ENCODE assay signal across 8 cellular contexts in genomic region chr2:172698041-172698863, GRCh38. TPM values are rescaled to one million over a fixed set of nuclear protein-coding genes. Genes with fewer than 3 reads are reported as not detected.
DNase-seq lines count a peak whose midpoint lies in the region; ATAC-seq, FAIRE-seq and TF ChIP-seq lines count a peak whose summit lies in the region.

No MANE protein-coding gene starts in this region.

- no peak for TF ChIP-seq CTCF in HFF-Myc (IDR thresholded peaks at IDR 0.05; ENCODE audit: low read depth, low read length, missing control alignments)
- TF ChIP-seq CTCF in endothelial cell of umbilical vein (IDR thresholded peaks at IDR 0.05; ENCODE audit: extremely low read depth in 1 of 2, insufficient read depth in 1 of 2, low read depth in 1 of 2, low read length in 2 of 2): no peak
- no peak for TF ChIP-seq CTCF in sigmoid colon (IDR thresholded peaks at IDR 0.05)

- dilution Hi-C loops in endothelial cell of umbilical vein (cut with MboI; ENCODE audit: extremely low pct_ligation_motif_present, low sequenced_read_pairs): no loop called here

- H2AFZ ChIP-seq in endothelial cell of umbilical vein (ENCODE audit: low read depth, low read length): no peak overlapping the region

- no peak for TF ChIP-seq EP300 in sigmoid colon (IDR thresholded peaks at IDR 0.05)

- peak; percentile 84 for ATAC-seq in GM18505 (IDR thresholded peaks at IDR 0.05; ENCODE audit: unreplicated experiment)

- H4K20me1 ChIP-seq in endothelial cell of umbilical vein (replicated peaks; ENCODE audit: control insufficient read depth, extremely low read depth, insufficient read depth, low read length): no peaks in the 10 kb centered on the region

- CTCF ChIA-PET in endothelial cell of umbilical vein (lab: Charles Lee): interaction anchor here (0.8 to 3.4 kb wide), 3 partner anchors 12 to 75 kb away, joined by 3 to 18 read pairs (median 3); no protein-coding TSS in a partner anchor

- H3K4me2 ChIP-seq in endothelial cell of umbilical vein (ENCODE audit: insufficient read depth, low read length): peak overlapping the region; percentile 18

- TF ChIP-seq POLR2A in GM18505 (IDR thresholded peaks at IDR 0.05; ENCODE audit: borderline replicate concordance, extremely low read depth, insufficient read depth, insufficient read length) (no peak), endothelial cell of umbilical vein (IDR thresholded peaks at IDR 0.05; ENCODE audit: low read depth, low read length) (no peak), sigmoid colon (IDR thresholded peaks at IDR 0.05) (no peak), GM12892 (IDR thresholded peaks at IDR 0.05; ENCODE audit: low read depth, low read length) (no peak)

- H3K9ac ChIP-seq in endothelial cell of umbilical vein (replicated peaks; ENCODE audit: extremely low read depth, insufficient read depth, low read length): no peak overlapping the region

- FAIRE-seq in endothelial cell of umbilical vein (lab: Jason Lieb, UNC) (peak; percentile 81), GM12892 (lab: Jason Lieb, UNC) (no peak)

- H3K27me3 ChIP-seq in endothelial cell of umbilical vein (ENCODE audit: control insufficient read depth in 2 of 2, insufficient read depth in 2 of 2, low read length in 2 of 2) (no peaks in the 10 kb centered on the region), sigmoid colon (no peaks in the 10 kb centered on the region)

- H3K4me3 ChIP-seq in HFF-Myc (replicated peaks; ENCODE audit: low read depth, low read length): no peak overlapping the region
- H3K4me3 ChIP-seq in endothelial cell of umbilical vein (replicated peaks in 1 of 3; ENCODE audit: insufficient read depth in 1 of 3, low read depth in 1 of 3, low read length in 3 of 3): no peak overlapping the region
- no peak overlapping the region for H3K4me3 ChIP-seq in sigmoid colon

- H3K9me3 ChIP-seq in endothelial cell of umbilical vein (replicated peaks; ENCODE audit: control insufficient read depth, insufficient read depth, low read length) (no peaks in the 10 kb centered on the region), sigmoid colon (no peaks in the 10 kb centered on the region)

- BruUV-seq in endothelial cell of umbilical vein (replicated peaks; lab: Mats Ljungman, UMichigan): no TSS peak

- H3K27ac ChIP-seq in endothelial cell of umbilical vein (ENCODE audit: insufficient read depth, low read depth, low read length) (no peak overlapping the region), sigmoid colon (no peak overlapping the region)

- POLR2A ChIA-PET in endothelial cell of umbilical vein (lab: Charles Lee): no interaction called here

- H3K9me1 ChIP-seq in endothelial cell of umbilical vein (replicated peaks; ENCODE audit: control insufficient read depth, extremely low read depth, insufficient read depth, low read length): no peaks in the 10 kb centered on the region

- DNase-seq in HFF-Myc (ENCODE audit: extremely low read depth, low read depth) (peak; percentile 92), NCI-H460 (ENCODE audit: extremely low read depth, low read depth) (peak; percentile 38), endothelial cell of umbilical vein (ENCODE audit: low read depth, low spot score) (peak; percentile 74), sigmoid colon (no peak), mucosa of gallbladder (ENCODE audit: low spot score) (no peak), NCI-H2029 (lab: John Stamatoyannopoulos, UW) (no peak), GM12892 (ENCODE audit: insufficient read length) (no peak)

- no peaks in the 10 kb centered on the region for H3K79me2 ChIP-seq in endothelial cell of umbilical vein (ENCODE audit: control insufficient read depth, insufficient read depth, low read length)

- H3K4me1 ChIP-seq in endothelial cell of umbilical vein (ENCODE audit: control insufficient read depth, extremely low read depth, insufficient read depth, low read length): peaks cover 24% of the 10 kb centered on the region
- H3K4me1 ChIP-seq in sigmoid colon: peaks cover 0 to 11% (median 6%) of the 10 kb centered on the region in 4 donors

- intact Hi-C loops in endothelial cell of umbilical vein (cut with micrococcal nuclease) (no loop called here), sigmoid colon (cut with DNase I) (no loop called here)

- 52 to 62% methylated on average over 5 of the region's 5 CpGs for WGBS in sigmoid colon, 2 donors

- H3K36me3 ChIP-seq in endothelial cell of umbilical vein (ENCODE audit: control insufficient read depth in 2 of 2, extremely low read depth in 1 of 2, insufficient read depth in 2 of 2, low read length in 2 of 2) (no peaks in the 10 kb centered on the region), sigmoid colon (no peaks in the 10 kb centered on the region)

TF ChIP-seq in endothelial cell of umbilical vein, 7 proteins besides CTCF, POLR2A, EP300 and RAD21:
- TF ChIP-seq JUN (IDR thresholded peaks at IDR 0.05; ENCODE audit: borderline replicate concordance, insufficient read depth, insufficient read length, low read depth) (peak; percentile 98), POLR2AphosphoS5 (IDR thresholded peaks at IDR 0.05; ENCODE audit: insufficient read depth, low read depth, low read length) (no peak), FOS (IDR thresholded peaks at IDR 0.05; ENCODE audit: borderline replicate concordance, insufficient read depth, low read length) (peak; percentile 99), MYC (IDR thresholded peaks at IDR 0.05; ENCODE audit: low read depth, low read length) (no peak), GATA2 (IDR thresholded peaks at IDR 0.05; ENCODE audit: insufficient read depth, insufficient read length, low read depth, low read length) (no peak)

RNA-seq across cellular contexts. Expression of gene RAPGEF4, which starts 37.4 kb away (rescaled TPM):
- total RNA-seq in NCI-H460 (2014; rRNA removed; shearing (Covaris generic)): 10.8 and 11.8 TPM in 2 replicates
- 14.8 and 27.8 TPM in 2 replicates for polyA plus RNA-seq in NCI-H460 (2014; cell fraction: nucleus; rRNA removed)
- 8.8 and 9.2 TPM in 2 replicates for total RNA-seq in endothelial cell of umbilical vein
- polyA plus RNA-seq in endothelial cell of umbilical vein: 5.7 and 7.2 TPM in 2 replicates
- 4.7 and 5.3 TPM in 2 replicates for polyA plus RNA-seq in endothelial cell of umbilical vein (2011; cell fraction: cytosol; rRNA removed)
- 30.1 and 35.1 TPM in 2 replicates for polyA plus RNA-seq in endothelial cell of umbilical vein (2011; cell fraction: nucleus; rRNA removed)
- polyA plus RNA-seq in endothelial cell of umbilical vein (2012): 5.8 and 8.9 TPM in 2 replicates
- 38.9 and 42.0 TPM in 2 replicates for polyA minus RNA-seq in endothelial cell of umbilical vein
- polyA minus RNA-seq in endothelial cell of umbilical vein (2011; cell fraction: cytosol; rRNA and poly(A)+ RNA removed): 1.7 TPM
- 54.1 and 82.0 TPM in 2 replicates for polyA minus RNA-seq in endothelial cell of umbilical vein (2011; cell fraction: nucleus; rRNA and poly(A)+ RNA removed)
- 1 to 10 TPM; 3.7 to 7.6 (median 4.9) TPM for total RNA-seq in sigmoid colon
- polyA plus RNA-seq in sigmoid colon: 1 to 10 TPM in 2 of 3 donors, under 1 TPM in 1; 0.23 to 4.2 (median 1.1) TPM
- total RNA-seq in mucosa of gallbladder: 6.4 TPM
- 0.25 TPM for polyA plus RNA-seq in GM12892 (2012; ENCODE audit: missing spikeins)

Comparison
In these comparisons a context has a peak if more than half of its experiments do, and no peak if none do; other contexts are left out.
1. DNase-seq: peak in HFF-Myc (single experiment), NCI-H460 (single experiment) and endothelial cell of umbilical vein (single experiment); none in sigmoid colon (single experiment), mucosa of gallbladder (single experiment), NCI-H2029 (single experiment) and GM12892 (single experiment).